ENCODE assay signal across 9 cellular contexts in the genomic region with DNA sequence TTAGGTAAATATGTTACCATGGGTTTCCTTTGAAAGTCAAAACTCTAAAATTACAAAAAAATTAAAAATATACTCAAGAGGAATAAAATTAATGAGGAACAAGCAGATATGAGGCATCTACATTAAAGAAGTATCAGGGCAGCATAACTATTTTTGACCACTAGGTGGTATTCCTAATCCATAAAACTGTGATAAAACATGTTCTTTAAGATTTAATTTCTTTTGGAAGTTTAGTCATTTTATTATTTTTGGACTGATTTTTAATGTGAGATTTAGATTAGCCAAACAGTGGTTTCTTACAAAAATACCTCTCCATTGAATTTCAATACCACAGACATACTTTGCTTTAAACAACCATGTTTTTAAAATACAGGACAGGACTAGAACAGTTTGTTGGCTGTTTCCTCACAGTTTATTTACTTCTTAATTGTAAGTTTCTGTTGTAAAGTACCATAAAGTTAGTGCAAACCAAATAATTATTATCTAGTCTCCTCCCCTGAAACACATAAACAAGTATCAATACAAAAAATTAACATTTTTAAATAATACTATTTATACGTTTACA. TPM values are rescaled to one million over a fixed set of nuclear protein-coding genes. Genes with fewer than 3 reads are reported as not detected.
DNase-seq lines count a peak whose midpoint lies in the region; ATAC-seq and TF ChIP-seq lines count a peak whose summit lies in the region.
"Had no signal": no experiment of that assay in that cellular context is flagged by ENCODE, and none has a peak within 500 bp of the region (broad histone marks: within the 10 kb centered on the region; RNA-seq: fewer than 3 reads in every experiment).

No MANE protein-coding gene starts in this region.

- DNase-seq in ACHN (peak; percentile 48), fibroblast of mammary gland (ENCODE audit: low read depth) (peak; percentile 55), suprapubic skin (ENCODE audit: low spot score in 2 of 2) (no peak), NK-92 (lab: John Stamatoyannopoulos, UW; ENCODE audit: unreplicated experiment) (no peak), NCI-H524 treated with DMSO at 0.1 percent for 48 hours (lab: John Stamatoyannopoulos, UW) (no peak)

- in situ Hi-C loops in ACHN (cut with HindIII; ENCODE audit: low pct_ligation_motif_present, low pct_unique_long_range_greater_than_20kb, low sequenced_read_pairs), result no loop called here

- H3K4me2 ChIP-seq in OCI-LY3 (ENCODE audit: low read length), result no peak overlapping the region

- H3K9ac ChIP-seq in OCI-LY3 (ENCODE audit: low read length), result no peak overlapping the region

- H4K20me1 ChIP-seq in OCI-LY3 (ENCODE audit: insufficient read depth, low read length), result no peaks in the 10 kb centered on the region

- 89% methylated on average over 1 of the region's 1 CpG for WGBS in suprapubic skin

- no peak for TF ChIP-seq POLR2A in suprapubic skin (IDR thresholded peaks at IDR 0.05)

- H3K9me3 ChIP-seq in OCI-LY3 (ENCODE audit: insufficient read depth, low read length) (no peaks in the 10 kb centered on the region), suprapubic skin (no peaks in the 10 kb centered on the region)
- H3K9me3 ChIP-seq: HAP-1 had no signal

- H3K4me1 ChIP-seq in OCI-LY3 (ENCODE audit: low read length) (peaks cover 24% of the 10 kb centered on the region), suprapubic skin (no peaks in the 10 kb centered on the region)
- H3K4me1 ChIP-seq: HAP-1 had no signal

- H2AFZ ChIP-seq in OCI-LY3 (ENCODE audit: low read depth, low read length), result no peak overlapping the region

- ATAC-seq in GM19395 (IDR thresholded peaks at IDR 0.05; ENCODE audit: unreplicated experiment) (peak; percentile 49), HG03095 (IDR thresholded peaks at IDR 0.05; ENCODE audit: unreplicated experiment) (no peak)

- H3K79me2 ChIP-seq in OCI-LY3 (ENCODE audit: low read length), result no peaks in the 10 kb centered on the region

- H3K27ac ChIP-seq in OCI-LY3 (ENCODE audit: low read length), result no peak overlapping the region
- no peak overlapping the region for H3K27ac ChIP-seq in suprapubic skin

- no peaks in the 10 kb centered on the region for H3K36me3 ChIP-seq in OCI-LY3 (replicated peaks; ENCODE audit: low read depth, low read length)
- no peaks in the 10 kb centered on the region for H3K36me3 ChIP-seq in suprapubic skin
- H3K36me3 ChIP-seq: HAP-1 had no signal

- no peak overlapping the region for H3K4me3 ChIP-seq in OCI-LY3 (ENCODE audit: low read length)
- no peak overlapping the region for H3K4me3 ChIP-seq in fibroblast of mammary gland (ENCODE audit: control insufficient read depth, low read depth, low read length)
- no peak overlapping the region for H3K4me3 ChIP-seq in suprapubic skin
- H3K4me3 ChIP-seq: HAP-1 had no signal

- no peaks in the 10 kb centered on the region for H3K27me3 ChIP-seq in OCI-LY3 (ENCODE audit: low read depth, low read length)
- H3K27me3 ChIP-seq in suprapubic skin, result no peaks in the 10 kb centered on the region

- TF ChIP-seq CTCF in OCI-LY3 (IDR thresholded peaks at IDR 0.05; ENCODE audit: low read depth, low read length) (peak; percentile 78), fibroblast of mammary gland (conservative IDR thresholded peaks at IDR 0.05; ENCODE audit: control insufficient read depth, insufficient read depth, low read depth, low read length) (peak; percentile 70), suprapubic skin (IDR thresholded peaks at IDR 0.05) (peak; percentile 9 to 48)

- no peak for TF ChIP-seq EP300 in suprapubic skin (IDR thresholded peaks at IDR 0.05)

RNA-seq across cellular contexts. Expression of gene NTS, which starts 49.8 kb away (rescaled TPM):
- not detected for total RNA-seq in suprapubic skin

Comparison
In these comparisons a context has a peak if more than half of its experiments do, and no peak if none do; other contexts are left out.
1. DNase-seq: peak in ACHN (single experiment) and fibroblast of mammary gland (single experiment); none in suprapubic skin (0 of 2), NK-92 (single experiment) and NCI-H524 treated with DMSO at 0.1 percent for 48 hours (single experiment).
2. Peak in every context shown above with its lines, with median percentiles within 50 percentile points of each other: CTCF ChIP-seq.